ENCODE assay signal across 9 cellular contexts in the genomic region with DNA sequence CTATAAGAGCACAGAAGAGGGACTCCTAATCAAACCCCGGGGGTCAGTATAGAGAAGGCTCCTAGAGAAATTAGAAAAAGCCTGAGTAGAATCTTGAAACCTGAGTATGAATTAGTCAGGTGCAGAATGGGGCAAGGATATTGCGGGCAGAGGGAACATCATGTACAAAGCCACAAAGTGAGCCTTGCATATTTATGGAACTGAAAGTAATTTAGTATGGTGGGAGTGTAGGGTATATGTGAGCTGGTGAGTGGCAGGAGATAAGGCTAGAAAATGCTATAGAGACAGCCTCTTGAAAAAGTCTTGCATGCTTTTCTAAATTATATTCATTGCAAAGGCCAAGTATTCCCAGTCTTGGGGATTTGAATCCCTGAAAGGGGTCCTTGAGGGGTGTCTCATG.
DNase-seq lines count a peak whose midpoint lies in the region; ATAC-seq and TF ChIP-seq lines count a peak whose summit lies in the region.
"Had no signal": no experiment of that assay in that cellular context is flagged by ENCODE, and none has a peak within 500 bp of the region (broad histone marks: within the 10 kb centered on the region; RNA-seq: fewer than 3 reads in every experiment).

No MANE protein-coding gene starts in this region.

- peaks cover 93% of the 10 kb centered on the region for H3K4me1 Mint-ChIP-seq in activated naive CD8-positive, alpha-beta T cell (ENCODE audit: low read depth)

- peaks cover 8% of the 10 kb centered on the region for H3K36me3 Mint-ChIP-seq in activated naive CD8-positive, alpha-beta T cell

- no peaks in the 10 kb centered on the region for H3K9me3 Mint-ChIP-seq in activated naive CD8-positive, alpha-beta T cell (ENCODE audit: low read depth)

- H3K27me3 Mint-ChIP-seq in activated naive CD8-positive, alpha-beta T cell: no peaks in the 10 kb centered on the region

- ATAC-seq in GM19467 (IDR thresholded peaks at IDR 0.05; ENCODE audit: unreplicated experiment) (peak; percentile 62), HG03469 (IDR thresholded peaks at IDR 0.05; ENCODE audit: unreplicated experiment) (peak; percentile 64)

- CTCF ChIA-PET in HEK293T (lab: Yijun Ruan, JAX): no interaction called here

- H3K27ac Mint-ChIP-seq in activated naive CD8-positive, alpha-beta T cell: peak overlapping the region; percentile 93

- POLR2A ChIA-PET in HEK293T (lab: Yijun Ruan, JAX): no interaction called here

- peak overlapping the region; percentile 55 for H3K4me3 Mint-ChIP-seq in activated naive CD8-positive, alpha-beta T cell

- DNase-seq in Daoy (ENCODE audit: low read depth): peak; percentile 25
- no peak for DNase-seq in NCI-H1417 treated with DMSO at 0.1 percent for 48 hours (lab: John Stamatoyannopoulos, UW)
- DNase-seq in SKM-1 treated with dmso at 0.1 percent for 144 hours (lab: John Stamatoyannopoulos, UW; ENCODE audit: unreplicated experiment): no peak
- no peak for DNase-seq in HEK293T (ENCODE audit: extremely low spot score)
- no peak for DNase-seq in pons (ENCODE audit: low spot score)
- DNase-seq: MG63 had no signal

TF ChIP-seq in HEK293T, 16 proteins besides CTCF, POLR2A, EP300 and RAD21:
- no peak for TF ChIP-seq TARDBP (IDR thresholded peaks at IDR 0.05)
